In the genomic region with DNA sequence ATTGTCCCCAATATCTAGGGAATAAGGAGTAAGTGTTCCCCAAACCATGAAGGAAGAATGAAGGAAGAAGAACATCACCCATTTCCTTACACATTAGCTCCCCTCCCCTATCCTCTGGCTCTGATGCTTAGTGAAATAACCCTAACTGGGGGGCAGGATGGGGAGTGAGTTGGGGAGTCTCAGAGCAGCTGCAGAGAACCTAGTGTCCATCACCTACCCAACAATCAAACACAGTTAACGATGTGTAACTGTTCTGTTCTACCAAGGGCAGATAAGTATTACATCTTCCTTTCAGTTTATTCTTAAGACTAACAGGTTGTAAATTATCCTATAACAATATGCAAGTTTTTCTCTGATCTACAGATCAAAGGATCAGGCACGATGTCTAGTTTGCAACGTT, we compare ENCODE assay signal across 12 cellular contexts. TPM values are rescaled to one million over a fixed set of nuclear protein-coding genes. Genes with fewer than 3 reads are reported as not detected.
DNase-seq lines count a peak whose midpoint lies in the region; ATAC-seq, FAIRE-seq and TF ChIP-seq lines count a peak whose summit lies in the region.
"Had no signal": no experiment of that assay in that cellular context is flagged by ENCODE, and none has a peak within 500 bp of the region (broad histone marks: within the 10 kb centered on the region; RNA-seq: fewer than 3 reads in every experiment).

No MANE protein-coding gene starts in this region.

- TF ChIP-seq POLR2A in IMR-90 (IDR thresholded peaks at IDR 0.05; ENCODE audit: low read depth, low read length): no peak

- peaks cover 4% of the 10 kb centered on the region for H3K4me1 ChIP-seq in IMR-90 (ENCODE audit: control insufficient read depth, insufficient read depth, low read length)
- peaks cover 68% of the 10 kb centered on the region in 2 donors for H3K4me1 ChIP-seq in naive thymus-derived CD4-positive, alpha-beta T cell (ENCODE audit: control insufficient read depth in 2 of 2, insufficient read depth in 2 of 2, low read length in 2 of 2)

- H4K20me1 ChIP-seq in IMR-90 (ENCODE audit: insufficient read depth, low read length): peaks cover 50% of the 10 kb centered on the region

- H2BK15ac ChIP-seq in IMR-90 (ENCODE audit: low read depth, low read length): no peak overlapping the region

- no peak for TF ChIP-seq RAD21 in IMR-90 (IDR thresholded peaks at IDR 0.05; ENCODE audit: low read length)

- H3K36me3 ChIP-seq in IMR-90 (ENCODE audit: control insufficient read depth, insufficient read depth, low read length): no peaks in the 10 kb centered on the region
- no peaks in the 10 kb centered on the region for H3K36me3 ChIP-seq in naive thymus-derived CD4-positive, alpha-beta T cell (ENCODE audit: control insufficient read depth in 2 of 3, insufficient read depth in 3 of 3, low read length in 3 of 3)
- H3K36me3 ChIP-seq: cardiac muscle cell, thyroid gland had no signal

- H3K9me1 ChIP-seq in IMR-90 (ENCODE audit: insufficient read depth, low read length): peaks cover 8% of the 10 kb centered on the region

- dilution Hi-C loops in IMR-90 (cut with HindIII; ENCODE audit: low sequenced_read_pairs, unreplicated experiment): no loop called here

- DNase-seq in Calu3 (no peak), IMR-90 (no peak), frontal cortex (ENCODE audit: low spot score in 2 of 2) (no peak), pons (ENCODE audit: low spot score) (no peak), NOMO-1 treated with DMSO at 0.1 percent for 48 hours (lab: John Stamatoyannopoulos, UW; ENCODE audit: unreplicated experiment) (no peak)
- DNase-seq in naive thymus-derived CD4-positive, alpha-beta T cell: no peak
- DNase-seq: esophagus squamous epithelium, thyroid gland had no signal

- H3K4me3 ChIP-seq in IMR-90 (ENCODE audit: insufficient read depth, low read depth, low read length): no peak overlapping the region
- H3K4me3 ChIP-seq in naive thymus-derived CD4-positive, alpha-beta T cell (ENCODE audit: low read length): peak overlapping the region; percentile 6
- H3K4me3 ChIP-seq: cardiac muscle cell, esophagus squamous epithelium, thyroid gland had no signal

- no peak overlapping the region for H3K9ac ChIP-seq in IMR-90 (ENCODE audit: low read depth, low read length)

- H4K5ac ChIP-seq in IMR-90 (ENCODE audit: low read depth, low read length): no peak overlapping the region

- no peak overlapping the region for H3K18ac ChIP-seq in IMR-90 (ENCODE audit: low read depth, low read length)

- no peak overlapping the region for H2BK5ac ChIP-seq in IMR-90 (ENCODE audit: low read depth, low read length, poor library complexity, severe bottlenecking)

- peaks cover 18% of the 10 kb centered on the region for H3K36me3 Mint-ChIP-seq in Calu3 (ENCODE audit: insufficient read depth, unreplicated experiment)
- H3K36me3 Mint-ChIP-seq in activated T-helper 17 cell treated with anti-CD3 and anti-CD28 coated beads, Interleukin-2, amount 50 U/mL, for 72 hours (ENCODE audit: low read depth): peaks cover 46% of the 10 kb centered on the region
- peaks cover 0 to 23% (median 5%) of the 10 kb centered on the region in 5 donors for H3K36me3 Mint-ChIP-seq in naive thymus-derived CD4-positive, alpha-beta T cell

- H4K91ac ChIP-seq in IMR-90 (ENCODE audit: insufficient read depth, low read depth, low read length): no peak overlapping the region

- no peaks in the 10 kb centered on the region for H3K27me3 Mint-ChIP-seq in Calu3 (ENCODE audit: unreplicated experiment)
- no peaks in the 10 kb centered on the region for H3K27me3 Mint-ChIP-seq in activated T-helper 17 cell treated with anti-CD3 and anti-CD28 coated beads, Interleukin-2, amount 50 U/mL, for 72 hours
- no peaks in the 10 kb centered on the region for H3K27me3 Mint-ChIP-seq in naive thymus-derived CD4-positive, alpha-beta T cell

- H3K4me2 ChIP-seq in IMR-90 (ENCODE audit: low read depth, low read length): no peak overlapping the region

- no peak overlapping the region for H4K8ac ChIP-seq in IMR-90 (ENCODE audit: low read depth in 2 of 2, low read length in 2 of 2)

- BruUV-seq in Calu3 (replicated peaks; lab: Mats Ljungman, UMichigan): no TSS peak
- BruUV-seq in IMR-90 (replicated peaks; lab: Mats Ljungman, UMichigan): no TSS peak

- no peaks in the 10 kb centered on the region for H3K27me3 ChIP-seq in IMR-90 (ENCODE audit: control insufficient read depth, insufficient read depth, low read length)
- H3K27me3 ChIP-seq in naive thymus-derived CD4-positive, alpha-beta T cell (ENCODE audit: control insufficient read depth in 2 of 2, insufficient read depth in 2 of 2, low read length in 2 of 2): no peaks in the 10 kb centered on the region
- H3K27me3 ChIP-seq: cardiac muscle cell, esophagus squamous epithelium, thyroid gland had no signal

- in situ Hi-C loops in IMR-90 (cut with MboI; ENCODE audit: low sequenced_read_pairs): no loop called here

- H3K27ac Mint-ChIP-seq in Calu3 (ENCODE audit: unreplicated experiment): peak overlapping the region; percentile 58
- peak overlapping the region; percentile 90 for H3K27ac Mint-ChIP-seq in activated T-helper 17 cell treated with anti-CD3 and anti-CD28 coated beads, Interleukin-2, amount 50 U/mL, for 72 hours
- peak overlapping the region; percentile 58 to 94 (median 88) for H3K27ac Mint-ChIP-seq in naive thymus-derived CD4-positive, alpha-beta T cell

- intact Hi-C loops in Calu3 (cut with micrococcal nuclease; ENCODE audit: unreplicated experiment) (no loop called here), IMR-90 (cut with micrococcal nuclease) (no loop called here)
- intact Hi-C loops in naive thymus-derived CD4-positive, alpha-beta T cell (cut with micrococcal nuclease): no loop called here

- CTCF ChIA-PET in Calu3 (lab: Charles Lee): interaction anchor here (0.6 kb wide), 1 partner anchor 184 kb away, joined by 6 read pairs; no protein-coding TSS in a partner anchor
- CTCF ChIA-PET in IMR-90 (lab: Yijun Ruan, JAX): no interaction called here
- CTCF ChIA-PET in naive thymus-derived CD4-positive, alpha-beta T cell (lab: Charles Lee): interaction anchor here (0.7 to 1.2 kb wide), 3 partner anchors 17 to 49 kb away, joined by 3 read pairs; no protein-coding TSS in a partner anchor

- H3K4me1 Mint-ChIP-seq in Calu3 (ENCODE audit: low read depth, unreplicated experiment): peaks cover 23% of the 10 kb centered on the region
- H3K4me1 Mint-ChIP-seq in activated T-helper 17 cell treated with anti-CD3 and anti-CD28 coated beads, Interleukin-2, amount 50 U/mL, for 72 hours: peaks cover 48% of the 10 kb centered on the region
- H3K4me1 Mint-ChIP-seq in naive thymus-derived CD4-positive, alpha-beta T cell: peaks cover 54 to 89% (median 82%) of the 10 kb centered on the region in 7 donors

- peaks cover 12 to 51% of the 10 kb centered on the region in 2 experiments; a peak in 3 of 4 replicates for H3K79me1 ChIP-seq in IMR-90 (ENCODE audit: low read depth in 1 of 2, low read length in 2 of 2)

- H3K4ac ChIP-seq in IMR-90 (ENCODE audit: low read depth, low read length): 0 out of 2 replicates have a peak overlapping the region, but pooled peaks have one; percentile 29

- H2AK5ac ChIP-seq in IMR-90 (ENCODE audit: low read depth, low read length): peak overlapping the region; percentile 20; the same call in 1 of the 2 replicates

- H2BK20ac ChIP-seq in IMR-90 (ENCODE audit: low read depth, low read length): no peak overlapping the region

- peak overlapping the region; percentile 2; the same call in 1 of the 2 replicates for H2BK120ac ChIP-seq in IMR-90 (ENCODE audit: low read depth, low read length)

- peak overlapping the region; percentile 59 for H3K23ac ChIP-seq in IMR-90 (ENCODE audit: low read depth, low read length)

- TF ChIP-seq CTCF in Calu3 (IDR thresholded peaks at IDR 0.05; ENCODE audit: unreplicated experiment) (no peak), IMR-90 (conservative IDR thresholded peaks at IDR 0.05; ENCODE audit: low read depth, low read length) (no peak)

- ATAC-seq in IMR-90 (ENCODE audit: low read depth) (no peak), HG02870 (IDR thresholded peaks at IDR 0.05; ENCODE audit: unreplicated experiment) (no peak)
- no peak for ATAC-seq in activated T-helper 17 cell treated with anti-CD3 and anti-CD28 coated beads, Interleukin-2, amount 50 U/mL, for 72 hours (replicated peaks)
- no peak for ATAC-seq in naive thymus-derived CD4-positive, alpha-beta T cell
- ATAC-seq: sciatic nerve had no signal

- H3K27ac ChIP-seq in IMR-90 (ENCODE audit: insufficient read depth, low read length): no peak overlapping the region
- peak overlapping the region; percentile 67 for H3K27ac ChIP-seq in naive thymus-derived CD4-positive, alpha-beta T cell (ENCODE audit: low read depth, low read length)
- H3K27ac ChIP-seq: cardiac muscle cell, thyroid gland had no signal

- H3K9me3 ChIP-seq in IMR-90 (ENCODE audit: control insufficient read depth, insufficient read depth, low read length): no peaks in the 10 kb centered on the region
- no peaks in the 10 kb centered on the region for H3K9me3 ChIP-seq in naive thymus-derived CD4-positive, alpha-beta T cell (ENCODE audit: control insufficient read depth in 2 of 3, low read length in 3 of 3)
- H3K9me3 ChIP-seq: esophagus squamous epithelium, thyroid gland had no signal

- H3K4me3 Mint-ChIP-seq in Calu3 (ENCODE audit: low read depth, unreplicated experiment): no peak overlapping the region
- H3K4me3 Mint-ChIP-seq in activated T-helper 17 cell treated with anti-CD3 and anti-CD28 coated beads, Interleukin-2, amount 50 U/mL, for 72 hours: peak overlapping the region; percentile 73
- H3K4me3 Mint-ChIP-seq in naive thymus-derived CD4-positive, alpha-beta T cell: peak overlapping the region; percentile 54 to 87 (median 73)

- H3K56ac ChIP-seq in IMR-90 (ENCODE audit: extremely low read depth, insufficient read depth, low read length): no peak overlapping the region

- no peaks in the 10 kb centered on the region for H3K9me3 Mint-ChIP-seq in Calu3 (ENCODE audit: low read depth, unreplicated experiment)
- H3K9me3 Mint-ChIP-seq in activated T-helper 17 cell treated with anti-CD3 and anti-CD28 coated beads, Interleukin-2, amount 50 U/mL, for 72 hours: no peaks in the 10 kb centered on the region
- no peaks in the 10 kb centered on the region for H3K9me3 Mint-ChIP-seq in naive thymus-derived CD4-positive, alpha-beta T cell

- no peak overlapping the region for H2AFZ ChIP-seq in IMR-90 (replicated peaks; ENCODE audit: low read length, poor library complexity)

- no peak for FAIRE-seq in frontal cortex (lab: Jason Lieb, UNC)

- H3K14ac ChIP-seq in IMR-90 (replicated peaks; ENCODE audit: low read depth, low read length): no peak overlapping the region

- H2AK9ac ChIP-seq in IMR-90 (replicated peaks; ENCODE audit: low read depth, low read length, poor library complexity): no peak overlapping the region

- POLR2A ChIA-PET in IMR-90 (lab: Charles Lee; ENCODE audit: unreplicated experiment): no interaction called here
- POLR2A ChIA-PET in naive thymus-derived CD4-positive, alpha-beta T cell (lab: Charles Lee): interaction anchor here (0.7 to 5.0 kb wide), 4 partner anchors 11 to 55 kb away, joined by 3 to 43 read pairs (median 5); partner anchors contain the start of genes ELF1 and WBP4

- no CpG with 5 or more reads among the region's 3 CpGs for WGBS in IMR-90 (ENCODE audit: extremely low coverage in 2 of 2, insufficient read length in 1 of 2), 2 experiments

RNA-seq across cellular contexts. Expression of gene ELF1, which starts 12.8 kb away (rescaled TPM):
- total RNA-seq in Calu3 (2022) (63.4 and 63.5 TPM in 2 replicates), IMR-90 (2012; rRNA removed) (27.6 and 36.9 TPM in 2 replicates), frontal cortex (8.2 TPM)
- 23.7 and 25.4 TPM in 2 replicates for polyA plus RNA-seq in IMR-90 (2012; rRNA removed)
- 11.7 and 15.9 TPM in 2 replicates for polyA plus RNA-seq in IMR-90 (2012; cell fraction: cytosol; rRNA removed)
- 10.8 and 27.3 TPM in 2 replicates for polyA plus RNA-seq in IMR-90 (2012; cell fraction: nucleus; rRNA removed; ENCODE audit: low replicate concordance)
- 10 to 100 TPM; 76.0 to 80.1 TPM for total RNA-seq in activated T-helper 17 cell treated with anti-CD3 and anti-CD28 coated beads, Interleukin-2, amount 50 U/mL, for 72 hours
- 100 to 1,000 TPM; 117 to 193 (median 180) TPM for total RNA-seq in naive thymus-derived CD4-positive, alpha-beta T cell
- 100 to 1,000 TPM; 134 to 142 TPM for polyA plus RNA-seq in naive thymus-derived CD4-positive, alpha-beta T cell

RNA-seq across cellular contexts. Expression of gene WBP4, which starts 55.0 kb away (rescaled TPM):
- total RNA-seq in Calu3 (2022) (7.2 and 7.6 TPM in 2 replicates), IMR-90 (2012; rRNA removed) (4.3 and 11.4 TPM in 2 replicates), frontal cortex (13.9 TPM)
- polyA plus RNA-seq in IMR-90 (2012; rRNA removed): 9.6 and 11.0 TPM in 2 replicates
- polyA plus RNA-seq in IMR-90 (2012; cell fraction: cytosol; rRNA removed): 1.1 and 1.7 TPM in 2 replicates
- polyA plus RNA-seq in IMR-90 (2012; cell fraction: nucleus; rRNA removed; ENCODE audit: low replicate concordance): 0.85 and 6.2 TPM in 2 replicates
- 10 to 100 TPM in 1 of 2 donors, 1 to 10 TPM in 1; 9.7 to 10.6 TPM for total RNA-seq in activated T-helper 17 cell treated with anti-CD3 and anti-CD28 coated beads, Interleukin-2, amount 50 U/mL, for 72 hours
- total RNA-seq in naive thymus-derived CD4-positive, alpha-beta T cell: 1 to 10 TPM; 6.5 to 9.8 (median 8.6) TPM
- 1 to 10 TPM; 2.8 to 4.8 TPM for polyA plus RNA-seq in naive thymus-derived CD4-positive, alpha-beta T cell
